29 cellular contexts compared by ENCODE assay signal in genomic region chr2:8617590-8617989, GRCh38.
"Had no signal": no experiment of that assay in that cellular context is flagged by ENCODE, and none has a peak within 500 bp of the region (broad histone marks: within the 10 kb centered on the region; RNA-seq: fewer than 3 reads in every experiment).

No MANE protein-coding gene starts in this region.

- DNase-seq: activated B cell treated with CpG ODN at 0.5 μM for 24 hours; activated CD4-positive, alpha-beta T cell treated with anti-CD3 and anti-CD28 coated beads for 48 hours; activated CD4-positive, alpha-beta T cell treated with anti-CD3 and anti-CD28 coated beads, Interleukin-2, amount 50 U/mL, for 1 hour; activated CD4-positive, alpha-beta T cell treated with anti-CD3 and anti-CD28 coated beads, Interleukin-2, amount 50 U/mL, for 48 hours; activated CD8-positive, alpha-beta memory T cell treated with anti-CD3 and anti-CD28 coated beads for 24 hours; activated CD8-positive, alpha-beta T cell treated with anti-CD3 and anti-CD28 coated beads for 36 hours; activated naive CD4-positive, alpha-beta T cell treated with anti-CD3 and anti-CD28 coated beads for 36 hours; activated naive CD8-positive, alpha-beta T cell treated with anti-CD3 and anti-CD28 coated beads for 36 hours; activated naive CD8-positive, alpha-beta T cell treated with anti-CD3 and anti-CD28 coated beads, Interleukin-2, amount 50 U/mL, for 24 hours; activated T-cell treated with anti-CD3 and anti-CD28 coated beads, Interleukin-2, amount 50 U/mL, for 72 hours; adrenal gland; amygdala; aorta; body of pancreas; caudate nucleus; cortex of kidney; dermis blood vessel endothelial cell; effector CD4-positive, alpha-beta T cell; effector memory CD8-positive, alpha-beta T cell; erythroblast; foreskin keratinocyte; gastrocnemius medialis; T-helper 1 cell; T-helper 17 cell; T1000; WERI-Rb-1 had no signal

- H3K4me1 Mint-ChIP-seq: activated B cell treated with CpG ODN at 0.5 μM for 24 hours; activated naive CD4-positive, alpha-beta T cell treated with anti-CD3 and anti-CD28 coated beads, Interleukin-2, amount 50 U/mL, for 24 hours had no signal

- H3K9me3 Mint-ChIP-seq: activated CD8-positive, alpha-beta T cell treated with anti-CD3 and anti-CD28 coated beads for 36 hours; activated naive CD4-positive, alpha-beta T cell treated with anti-CD3 and anti-CD28 coated beads for 36 hours; activated naive CD4-positive, alpha-beta T cell treated with anti-CD3 and anti-CD28 coated beads, Interleukin-2, amount 50 U/mL, for 24 hours; activated naive CD8-positive, alpha-beta T cell treated with anti-CD3 and anti-CD28 coated beads for 36 hours; activated naive CD8-positive, alpha-beta T cell treated with anti-CD3 and anti-CD28 coated beads, Interleukin-2, amount 50 U/mL, for 24 hours; effector memory CD8-positive, alpha-beta T cell had no signal

- H3K4me3 Mint-ChIP-seq: activated B cell treated with CpG ODN at 0.5 μM for 24 hours; activated CD8-positive, alpha-beta T cell treated with anti-CD3 and anti-CD28 coated beads for 36 hours; activated naive CD4-positive, alpha-beta T cell treated with anti-CD3 and anti-CD28 coated beads for 36 hours; activated naive CD4-positive, alpha-beta T cell treated with anti-CD3 and anti-CD28 coated beads, Interleukin-2, amount 50 U/mL, for 24 hours; activated naive CD8-positive, alpha-beta T cell treated with anti-CD3 and anti-CD28 coated beads for 36 hours; activated naive CD8-positive, alpha-beta T cell treated with anti-CD3 and anti-CD28 coated beads, Interleukin-2, amount 50 U/mL, for 24 hours; activated T-cell treated with anti-CD3 and anti-CD28 coated beads, Interleukin-2, amount 50 U/mL, for 72 hours; effector memory CD8-positive, alpha-beta T cell; T-helper 17 cell; T-helper 2 cell treated with Interferon-gamma antibody and Interleukin-4, amounts not matched to agents 5 μg/mL and 100 μg/mL, for 36 hours had no signal

- ATAC-seq: activated CD4-positive, CD25-positive, alpha-beta regulatory T cell treated with anti-CD3 and anti-CD28 coated beads, Interleukin-2, amount 50 U/mL, for 24 hours; activated CD8-positive, alpha-beta T cell treated with anti-CD3 and anti-CD28 coated beads for 36 hours; activated naive CD8-positive, alpha-beta T cell treated with anti-CD3 and anti-CD28 coated beads, Interleukin-2, amount 50 U/mL, for 24 hours; activated T-cell treated with anti-CD3 and anti-CD28 coated beads, Interleukin-2, amount 50 U/mL, for 72 hours; body of pancreas; effector memory CD8-positive, alpha-beta T cell; foreskin keratinocyte; gastrocnemius medialis; T-helper 17 cell had no signal

- H3K27ac Mint-ChIP-seq: activated B cell treated with CpG ODN at 0.5 μM for 24 hours; activated CD8-positive, alpha-beta T cell treated with anti-CD3 and anti-CD28 coated beads for 36 hours; activated naive CD4-positive, alpha-beta T cell treated with anti-CD3 and anti-CD28 coated beads for 36 hours; activated naive CD4-positive, alpha-beta T cell treated with anti-CD3 and anti-CD28 coated beads, Interleukin-2, amount 50 U/mL, for 24 hours; activated naive CD8-positive, alpha-beta T cell treated with anti-CD3 and anti-CD28 coated beads for 36 hours; activated naive CD8-positive, alpha-beta T cell treated with anti-CD3 and anti-CD28 coated beads, Interleukin-2, amount 50 U/mL, for 24 hours; activated T-cell treated with anti-CD3 and anti-CD28 coated beads, Interleukin-2, amount 50 U/mL, for 72 hours; effector memory CD8-positive, alpha-beta T cell; T-helper 17 cell; T-helper 2 cell treated with Interferon-gamma antibody and Interleukin-4, amounts not matched to agents 5 μg/mL and 100 μg/mL, for 36 hours had no signal

- H3K27me3 Mint-ChIP-seq: activated naive CD4-positive, alpha-beta T cell treated with anti-CD3 and anti-CD28 coated beads, Interleukin-2, amount 50 U/mL, for 24 hours had no signal

- H3K36me3 Mint-ChIP-seq: activated naive CD4-positive, alpha-beta T cell treated with anti-CD3 and anti-CD28 coated beads, Interleukin-2, amount 50 U/mL, for 24 hours; activated naive CD8-positive, alpha-beta T cell treated with anti-CD3 and anti-CD28 coated beads for 36 hours had no signal
